10 cellular contexts compared by ENCODE assay signal in genomic region chr7:29565634-29565981, GRCh38. TPM values are rescaled to one million over a fixed set of nuclear protein-coding genes. Genes with fewer than 3 reads are reported as not detected.
DNase-seq lines count a peak whose midpoint lies in the region; ATAC-seq and TF ChIP-seq lines count a peak whose summit lies in the region.
"Had no signal": no experiment of that assay in that cellular context is flagged by ENCODE, and none has a peak within 500 bp of the region (broad histone marks: within the 10 kb centered on the region; RNA-seq: fewer than 3 reads in every experiment).

No MANE protein-coding gene starts in this region.

- H3K27me3 ChIP-seq in CD8-positive, alpha-beta memory T cell (ENCODE audit: insufficient read depth, low read length, poor library complexity, severe bottlenecking): peaks cover 26% of the 10 kb centered on the region
- H3K27me3 ChIP-seq in RWPE2 (ENCODE audit: insufficient read depth, poor library complexity, severe bottlenecking) (no peaks in the 10 kb centered on the region), parathyroid adenoma (ENCODE audit: control insufficient read depth, insufficient read depth, low read length) (no peaks in the 10 kb centered on the region)
- peaks cover 17% of the 10 kb centered on the region for H3K27me3 ChIP-seq in effector memory CD4-positive, alpha-beta T cell (replicated peaks; ENCODE audit: control insufficient read depth, insufficient read depth, low read length, poor library complexity, severe bottlenecking)

- H3K4me1 ChIP-seq in CD8-positive, alpha-beta memory T cell (ENCODE audit: insufficient read depth, low read length): no peaks in the 10 kb centered on the region
- peaks cover 9% of the 10 kb centered on the region for H3K4me1 ChIP-seq in RWPE2 (ENCODE audit: insufficient read depth, poor library complexity, severe bottlenecking)
- H3K4me1 ChIP-seq in parathyroid adenoma: no peaks in the 10 kb centered on the region
- H3K4me1 ChIP-seq in effector memory CD4-positive, alpha-beta T cell (ENCODE audit: control insufficient read depth, insufficient read depth, low read length, poor library complexity, severe bottlenecking): no peaks in the 10 kb centered on the region

- H3K4me3 Mint-ChIP-seq in CD8-positive, alpha-beta memory T cell: peak overlapping the region in 4 of 7 donors; percentile 37 to 72 (median 44)

- no peak overlapping the region for H3K9ac ChIP-seq in parathyroid adenoma

- no peak for DNase-seq in CD8-positive, alpha-beta memory T cell
- DNase-seq in RWPE2 (ENCODE audit: low spot score): no peak
- DNase-seq in fibroblast of pulmonary artery (ENCODE audit: low read depth): no peak
- no peak for DNase-seq in effector memory CD4-positive, alpha-beta T cell
- DNase-seq in DMS53 (lab: John Stamatoyannopoulos, UW): no peak
- DNase-seq in GDM1 (lab: John Stamatoyannopoulos, UW): no peak
- no peak for DNase-seq in HUDEP-2 (lab: John Stamatoyannopoulos, UW; ENCODE audit: unreplicated experiment in 76 of 76)
- DNase-seq: DMS79, NCI-H1436 treated with DMSO at 0.1 percent for 48 hours had no signal

- H2AFZ ChIP-seq in parathyroid adenoma: no peak overlapping the region

- TF ChIP-seq CTCF in RWPE2 (IDR thresholded peaks at IDR 0.05; ENCODE audit: poor library complexity, severe bottlenecking): no peak
- no peak for TF ChIP-seq CTCF in fibroblast of pulmonary artery (IDR thresholded peaks at IDR 0.05; ENCODE audit: low read length, missing control alignments)
- no peak for TF ChIP-seq CTCF in parathyroid adenoma (IDR thresholded peaks at IDR 0.05)

- POLR2A ChIA-PET in CD8-positive, alpha-beta memory T cell (lab: Charles Lee): no interaction called here

- no peaks in the 10 kb centered on the region for H3K36me3 ChIP-seq in CD8-positive, alpha-beta memory T cell (ENCODE audit: insufficient read depth, low read length)
- H3K36me3 ChIP-seq in RWPE2 (ENCODE audit: low read depth): no peaks in the 10 kb centered on the region
- H3K36me3 ChIP-seq in parathyroid adenoma (ENCODE audit: control insufficient read depth, insufficient read depth, low read length): no peaks in the 10 kb centered on the region
- H3K36me3 ChIP-seq in effector memory CD4-positive, alpha-beta T cell (ENCODE audit: control insufficient read depth, insufficient read depth, low read length): no peaks in the 10 kb centered on the region

- H3K4me2 ChIP-seq in parathyroid adenoma (ENCODE audit: low read length): peak overlapping the region; percentile 63

- ATAC-seq in RWPE2 (ENCODE audit: low read depth): no peak

- no peak overlapping the region for H3K4me3 ChIP-seq in CD8-positive, alpha-beta memory T cell (ENCODE audit: low read length)
- H3K4me3 ChIP-seq in RWPE2 (ENCODE audit: severe bottlenecking) (no peak overlapping the region), fibroblast of pulmonary artery (replicated peaks; ENCODE audit: low read depth, low read length) (peak overlapping the region; percentile 57), parathyroid adenoma (ENCODE audit: low read depth, low read length) (peak overlapping the region; percentile 69)
- H3K4me3 ChIP-seq in effector memory CD4-positive, alpha-beta T cell (ENCODE audit: insufficient read depth, low read depth, low read length, poor library complexity, severe bottlenecking): no peak overlapping the region

- peaks cover 0 to 4% (median 0%) of the 10 kb centered on the region in 5 donors for H3K9me3 Mint-ChIP-seq in CD8-positive, alpha-beta memory T cell

- H3K27ac Mint-ChIP-seq in CD8-positive, alpha-beta memory T cell: no peak overlapping the region

- H3K4me1 Mint-ChIP-seq in CD8-positive, alpha-beta memory T cell: peaks cover 13 to 29% (median 18%) of the 10 kb centered on the region in 3 donors

- H3K27me3 Mint-ChIP-seq in CD8-positive, alpha-beta memory T cell: peaks cover 52 to 77% of the 10 kb centered on the region in 2 donors

- peaks cover 0 to 5% (median 0%) of the 10 kb centered on the region in 3 donors for H3K36me3 Mint-ChIP-seq in CD8-positive, alpha-beta memory T cell

- H3K9me3 ChIP-seq in CD8-positive, alpha-beta memory T cell (ENCODE audit: low read length): no peaks in the 10 kb centered on the region
- no peaks in the 10 kb centered on the region for H3K9me3 ChIP-seq in RWPE2 (ENCODE audit: severe bottlenecking)
- no peaks in the 10 kb centered on the region for H3K9me3 ChIP-seq in parathyroid adenoma (ENCODE audit: control insufficient read depth, low read length)
- no peaks in the 10 kb centered on the region for H3K9me3 ChIP-seq in effector memory CD4-positive, alpha-beta T cell (ENCODE audit: control insufficient read depth, low read length)

- no peaks in the 10 kb centered on the region for H3K79me2 ChIP-seq in parathyroid adenoma

- no peak overlapping the region for H3K27ac ChIP-seq in CD8-positive, alpha-beta memory T cell (ENCODE audit: low read depth, low read length)
- H3K27ac ChIP-seq in RWPE2 (ENCODE audit: poor library complexity, severe bottlenecking) (peak overlapping the region; percentile 77), parathyroid adenoma (no peak overlapping the region)
- no peak overlapping the region for H3K27ac ChIP-seq in effector memory CD4-positive, alpha-beta T cell (ENCODE audit: insufficient read depth, low read length, poor library complexity, severe bottlenecking)

- CTCF ChIA-PET in CD8-positive, alpha-beta memory T cell (lab: Charles Lee): no interaction called here

RNA-seq across cellular contexts. Expression of gene PRR15, which starts 2.0 kb away (rescaled TPM):
- not detected for total RNA-seq in CD8-positive, alpha-beta memory T cell
- polyA plus RNA-seq in CD8-positive, alpha-beta memory T cell: not detected

Comparison
In these comparisons a context has a peak if more than half of its experiments do, and no peak if none do; other contexts are left out.
1. H3K4me3 ChIP-seq: peak in fibroblast of pulmonary artery (single experiment) and parathyroid adenoma (single experiment); none in CD8-positive, alpha-beta memory T cell (single experiment), RWPE2 (single experiment) and effector memory CD4-positive, alpha-beta T cell (single experiment).